In genomic region chr7:111018960-111019835, GRCh38 we compare ENCODE assay signal across 16 cellular contexts.
A peak's percentile ranks its signal among the peaks of the same experiment; 100 is the strongest.
DNase-seq lines count a peak whose midpoint lies in the region; ATAC-seq and TF ChIP-seq lines count a peak whose summit lies in the region.
"Had no signal": no experiment of that assay in that cellular context is flagged by ENCODE, and none has a peak within 500 bp of the region (broad histone marks: within the 10 kb centered on the region; RNA-seq: fewer than 3 reads in every experiment).

No MANE protein-coding gene starts in this region.

- DNase-seq in Ammon's horn (ENCODE audit: low spot score) (peak; percentile 2), WTC11 (ENCODE audit: low spot score) (peak; percentile 16), iPS-NIHi11 (ENCODE audit: low spot score) (peak; percentile 6), thyroid gland (no peak)
- peak in 2 of 7 experiments; percentile 26 to 34 for DNase-seq in CD8-positive, alpha-beta T cell
- DNase-seq in stimulated activated CD4-positive, alpha-beta T cell treated with anti-CD3 and anti-CD28 coated beads, Interleukin-1b, Interleukin-23, amount 100 ng/mL, for 48 hours, result no peak
- DNase-seq in effector memory CD8-positive, alpha-beta T cell, result no peak
- DNase-seq: activated CD4-positive, alpha-beta T cell treated with anti-CD3 and anti-CD28 coated beads for 48 hours; effector CD4-positive, alpha-beta T cell; foreskin melanocyte; KG1; kidney glomerular epithelial cell; NCI-H2029 had no signal

- H3K27me3 Mint-ChIP-seq in CD8-positive, alpha-beta T cell (ENCODE audit: low read depth), result no peaks in the 10 kb centered on the region
- H3K27me3 Mint-ChIP-seq in WTC11 (ENCODE audit: low read depth), result no peaks in the 10 kb centered on the region
- H3K27me3 Mint-ChIP-seq in effector memory CD8-positive, alpha-beta T cell, result no peaks in the 10 kb centered on the region

- H3K36me3 ChIP-seq in CD8-positive, alpha-beta T cell (ENCODE audit: insufficient read depth, low read length), result no peaks in the 10 kb centered on the region
- H3K36me3 ChIP-seq in thyroid gland, result no peaks in the 10 kb centered on the region
- H3K36me3 ChIP-seq: ascending aorta had no signal

- peak overlapping the region; percentile 26 for H3K4me3 ChIP-seq in CD8-positive, alpha-beta T cell (ENCODE audit: low read depth, low read length)
- no peak overlapping the region for H3K4me3 ChIP-seq in thyroid gland (replicated peaks in 1 of 3)
- H3K4me3 ChIP-seq: ascending aorta had no signal

- no peak for TF ChIP-seq CTCF in CD8-positive, alpha-beta T cell (IDR thresholded peaks at IDR 0.05)
- TF ChIP-seq CTCF in WTC11 (IDR thresholded peaks at IDR 0.05), result no peak
- no peak for TF ChIP-seq CTCF in thyroid gland (IDR thresholded peaks at IDR 0.05)

- ATAC-seq in CD8-positive, alpha-beta T cell, result peak; percentile 70
- peak; percentile 87 for ATAC-seq in WTC11
- ATAC-seq in effector memory CD8-positive, alpha-beta T cell (replicated peaks), result no peak
- no peak for ATAC-seq in HG02981 (IDR thresholded peaks at IDR 0.05; ENCODE audit: unreplicated experiment)

- no peak for TF ChIP-seq POLR2A in thyroid gland (IDR thresholded peaks at IDR 0.05)

- no peaks in the 10 kb centered on the region for H3K36me3 Mint-ChIP-seq in CD8-positive, alpha-beta T cell
- peaks cover 9% of the 10 kb centered on the region for H3K36me3 Mint-ChIP-seq in WTC11
- no peaks in the 10 kb centered on the region for H3K36me3 Mint-ChIP-seq in effector memory CD8-positive, alpha-beta T cell (ENCODE audit: insufficient read depth)
- H3K36me3 Mint-ChIP-seq: CD14-positive monocyte had no signal

- H3K4me3 Mint-ChIP-seq in CD8-positive, alpha-beta T cell, result peak overlapping the region; percentile 47
- no peak overlapping the region for H3K4me3 Mint-ChIP-seq in WTC11
- H3K4me3 Mint-ChIP-seq in effector memory CD8-positive, alpha-beta T cell, result no peak overlapping the region
- H3K4me3 Mint-ChIP-seq: CD14-positive monocyte had no signal

- intact Hi-C loops in CD8-positive, alpha-beta T cell (cut with DNase I, micrococcal nuclease), result no loop called here
- intact Hi-C loops in thyroid gland (cut with DNase I), result no loop called here

- no peaks in the 10 kb centered on the region for H3K27me3 ChIP-seq in CD8-positive, alpha-beta T cell (ENCODE audit: insufficient read depth, low read length)
- no peaks in the 10 kb centered on the region for H3K27me3 ChIP-seq in thyroid gland
- H3K27me3 ChIP-seq: ascending aorta had no signal

- POLR2A ChIA-PET in CD8-positive, alpha-beta T cell (lab: Charles Lee), result interaction anchor here (0.5 to 1.1 kb wide), 4 partner anchors 20 to 64 kb away, joined by 3 to 4 read pairs (median 4); no protein-coding TSS in a partner anchor
- POLR2A ChIA-PET in WTC11 (lab: Charles Lee), result interaction anchor here (0.6 kb wide), 1 partner anchor 543 kb away, joined by 3 read pairs; the partner anchor contains the start of gene IMMP2L

- peak overlapping the region; percentile 29 for H3K27ac ChIP-seq in CD8-positive, alpha-beta T cell (ENCODE audit: low read depth, low read length)
- H3K27ac ChIP-seq in thyroid gland, result no peak overlapping the region
- H3K27ac ChIP-seq: ascending aorta had no signal

- H3K27ac Mint-ChIP-seq in CD8-positive, alpha-beta T cell, result peak overlapping the region; percentile 81
- H3K27ac Mint-ChIP-seq in WTC11, result peak overlapping the region; percentile 59
- H3K27ac Mint-ChIP-seq in effector memory CD8-positive, alpha-beta T cell, result no peak overlapping the region
- H3K27ac Mint-ChIP-seq: CD14-positive monocyte had no signal

- 72 to 78% methylated on average over 3 of the region's 3 CpGs for WGBS in thyroid gland, 2 donors

- CTCF ChIA-PET in CD8-positive, alpha-beta T cell (lab: Charles Lee), result interaction anchor here (0.7 to 1.5 kb wide), 2 partner anchors 10 to 80 kb away, joined by 3 to 4 read pairs; no protein-coding TSS in a partner anchor
- CTCF ChIA-PET in WTC11 (lab: Charles Lee), result no interaction called here

- H3K9me3 Mint-ChIP-seq in CD8-positive, alpha-beta T cell, result peaks cover 4% of the 10 kb centered on the region
- peaks cover 9% of the 10 kb centered on the region for H3K9me3 Mint-ChIP-seq in WTC11
- H3K9me3 Mint-ChIP-seq in effector memory CD8-positive, alpha-beta T cell, result no peaks in the 10 kb centered on the region

- peaks cover 83% of the 10 kb centered on the region for H3K4me1 ChIP-seq in CD8-positive, alpha-beta T cell (ENCODE audit: insufficient read depth, low read length)
- peaks cover 0 to 9% of the 10 kb centered on the region in 2 donors for H3K4me1 ChIP-seq in thyroid gland
- H3K4me1 ChIP-seq: ascending aorta had no signal

- H3K9me3 ChIP-seq in CD8-positive, alpha-beta T cell (ENCODE audit: low read length), result no peaks in the 10 kb centered on the region
- no peaks in the 10 kb centered on the region for H3K9me3 ChIP-seq in thyroid gland
- H3K9me3 ChIP-seq: ascending aorta had no signal

- peaks cover 83% of the 10 kb centered on the region for H3K4me1 Mint-ChIP-seq in CD8-positive, alpha-beta T cell (ENCODE audit: low read depth)
- peaks cover 11% of the 10 kb centered on the region for H3K4me1 Mint-ChIP-seq in WTC11
- H3K4me1 Mint-ChIP-seq in effector memory CD8-positive, alpha-beta T cell (ENCODE audit: low read depth in 2 of 2), result peaks cover 5 to 15% of the 10 kb centered on the region in 2 donors
- H3K4me1 Mint-ChIP-seq: CD14-positive monocyte had no signal

TF ChIP-seq in WTC11, 78 proteins besides CTCF, POLR2A, EP300 and RAD21 (continues in another document):
- TF ChIP-seq E2F5 (CRISPR knock-in tag; IDR thresholded peaks at IDR 0.05) (no peak), ZBTB21 (CRISPR knock-in tag; IDR thresholded peaks at IDR 0.05; ENCODE audit: borderline replicate concordance) (no peak), ZSCAN18 (CRISPR knock-in tag; IDR thresholded peaks at IDR 0.05) (no peak), GABPB1 (CRISPR knock-in tag; IDR thresholded peaks at IDR 0.05) (no peak), E2F1 (CRISPR knock-in tag; IDR thresholded peaks at IDR 0.05) (no peak), ARID4B (CRISPR knock-in tag; IDR thresholded peaks at IDR 0.05; ENCODE audit: borderline replicate concordance) (no peak)

Comparison
In these comparisons a context has a peak if more than half of its experiments do, and no peak if none do; other contexts are left out.
1. DNase-seq: peak in Ammon's horn (single experiment), WTC11 (single experiment) and iPS-NIHi11 (single experiment); none in stimulated activated CD4-positive, alpha-beta T cell treated with anti-CD3 and anti-CD28 coated beads, Interleukin-1b, Interleukin-23, amount 100 ng/mL, for 48 hours (single experiment), effector memory CD8-positive, alpha-beta T cell (0 of 3) and thyroid gland (0 of 2).
2. ATAC-seq: peak in CD8-positive, alpha-beta T cell (single experiment) and WTC11 (single experiment); none in effector memory CD8-positive, alpha-beta T cell (single experiment) and HG02981 (single experiment).
3. H3K27ac Mint-ChIP-seq: peak in CD8-positive, alpha-beta T cell (single experiment) and WTC11 (single experiment); none in effector memory CD8-positive, alpha-beta T cell (0 of 2).